Comparison of ENCODE assay signal across 11 cellular contexts in the genomic region with DNA sequence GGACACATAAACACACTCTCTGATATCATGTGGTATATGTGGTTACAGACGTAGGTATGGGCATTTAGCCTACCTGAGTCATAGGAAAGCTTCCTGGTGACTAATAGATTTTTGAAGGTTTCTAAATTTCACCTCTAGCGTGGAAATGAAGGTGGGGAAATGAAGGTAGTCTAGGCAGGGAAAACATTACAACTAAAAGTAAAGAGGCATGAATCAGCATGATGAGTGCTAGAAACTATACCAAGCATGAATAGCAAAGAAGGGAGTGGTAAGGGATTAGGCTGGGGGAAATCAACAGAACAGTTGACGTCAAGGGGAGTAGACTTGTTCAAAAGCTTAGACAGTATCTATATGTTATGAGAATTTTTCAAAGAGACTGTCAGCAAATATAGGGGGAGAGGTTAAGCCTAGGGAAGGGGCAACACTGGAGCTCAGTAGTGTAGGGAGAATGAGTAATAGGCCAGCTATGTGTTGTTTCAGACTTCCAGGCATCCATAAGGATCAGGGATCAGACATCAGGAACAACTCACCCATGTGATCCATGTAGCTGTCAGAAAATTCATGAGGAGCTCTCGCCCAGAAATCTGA.
DNase-seq lines count a peak whose midpoint lies in the region; ATAC-seq, FAIRE-seq and TF ChIP-seq lines count a peak whose summit lies in the region.
"Had no signal": no experiment of that assay in that cellular context is flagged by ENCODE, and none has a peak within 500 bp of the region (broad histone marks: within the 10 kb centered on the region; RNA-seq: fewer than 3 reads in every experiment).

No MANE protein-coding gene starts in this region.

- FAIRE-seq in HTR-8/SVneo (lab: Jason Lieb, UNC): no peak
- FAIRE-seq in bronchial epithelial cell (lab: Jason Lieb, UNC): peak; percentile 91
- FAIRE-seq in frontal cortex (lab: Jason Lieb, UNC): no peak

- H3K4me3 ChIP-seq in bronchial epithelial cell (ENCODE audit: low read depth, low read length) (no peak overlapping the region), dorsolateral prefrontal cortex (no peak overlapping the region)
- H3K4me3 ChIP-seq: lower lobe of right lung had no signal

- H3K27me3 ChIP-seq in bronchial epithelial cell (ENCODE audit: control insufficient read depth, insufficient read depth, low read length): no peaks in the 10 kb centered on the region
- H3K27me3 ChIP-seq in dorsolateral prefrontal cortex: peaks cover 0 to 51% (median 11%) of the 10 kb centered on the region in 45 donors

- DNase-seq in Caki2 (ENCODE audit: low read depth) (peak; percentile 92), HTR-8/SVneo (ENCODE audit: insufficient read length, low spot score) (peak; percentile 35), bronchial epithelial cell (ENCODE audit: low read depth) (peak; percentile 96), lung microvascular endothelial cell (ENCODE audit: low read depth in 2 of 2) (peak; percentile 28 to 77), frontal cortex (ENCODE audit: low spot score in 2 of 2) (no peak), DMS153 treated with DMSO at 0.1 percent for 48 hours (lab: John Stamatoyannopoulos, UW; ENCODE audit: unreplicated experiment) (no peak), dorsolateral prefrontal cortex (no peak)
- DNase-seq: DMS79 treated with DMSO at 0.1 percent for 48 hours, lower lobe of right lung, NCI-H510A had no signal

- no peak overlapping the region for H3K27ac ChIP-seq in dorsolateral prefrontal cortex
- H3K27ac ChIP-seq: lower lobe of right lung had no signal

- intact Hi-C loops in dorsolateral prefrontal cortex (cut with DNase I): no loop called here

- TF ChIP-seq CTCF in bronchial epithelial cell (IDR thresholded peaks at IDR 0.05; ENCODE audit: insufficient read depth, low read length, severe bottlenecking) (no peak), dorsolateral prefrontal cortex (IDR thresholded peaks at IDR 0.05 in 54 of 56, conservative IDR thresholded peaks at IDR 0.05 in 2 of 56; ENCODE audit: low read depth in 1 of 56, partially characterized antibody in 56 of 56) (no peak)

- no peak for ATAC-seq in GM21526 (IDR thresholded peaks at IDR 0.05; ENCODE audit: low FRiP score, unreplicated experiment)

- H3K36me3 ChIP-seq in bronchial epithelial cell (ENCODE audit: control insufficient read depth, insufficient read depth, low read length): no peaks in the 10 kb centered on the region
- H3K36me3 ChIP-seq: lower lobe of right lung had no signal

- in situ Hi-C loops in Caki2 (cut with HindIII; ENCODE audit: low pct_unique_long_range_greater_than_20kb, low sequenced_read_pairs): no loop called here

Comparison
In these comparisons a context has a peak if more than half of its experiments do, and no peak if none do; other contexts are left out.
1. DNase-seq: peak in Caki2 (single experiment), HTR-8/SVneo (single experiment), bronchial epithelial cell (single experiment) and lung microvascular endothelial cell (2 of 2); none in frontal cortex (0 of 2), DMS153 treated with DMSO at 0.1 percent for 48 hours (single experiment) and dorsolateral prefrontal cortex (0 of 10).